ENCODE assay signal across 1 cellular context in the genomic region with DNA sequence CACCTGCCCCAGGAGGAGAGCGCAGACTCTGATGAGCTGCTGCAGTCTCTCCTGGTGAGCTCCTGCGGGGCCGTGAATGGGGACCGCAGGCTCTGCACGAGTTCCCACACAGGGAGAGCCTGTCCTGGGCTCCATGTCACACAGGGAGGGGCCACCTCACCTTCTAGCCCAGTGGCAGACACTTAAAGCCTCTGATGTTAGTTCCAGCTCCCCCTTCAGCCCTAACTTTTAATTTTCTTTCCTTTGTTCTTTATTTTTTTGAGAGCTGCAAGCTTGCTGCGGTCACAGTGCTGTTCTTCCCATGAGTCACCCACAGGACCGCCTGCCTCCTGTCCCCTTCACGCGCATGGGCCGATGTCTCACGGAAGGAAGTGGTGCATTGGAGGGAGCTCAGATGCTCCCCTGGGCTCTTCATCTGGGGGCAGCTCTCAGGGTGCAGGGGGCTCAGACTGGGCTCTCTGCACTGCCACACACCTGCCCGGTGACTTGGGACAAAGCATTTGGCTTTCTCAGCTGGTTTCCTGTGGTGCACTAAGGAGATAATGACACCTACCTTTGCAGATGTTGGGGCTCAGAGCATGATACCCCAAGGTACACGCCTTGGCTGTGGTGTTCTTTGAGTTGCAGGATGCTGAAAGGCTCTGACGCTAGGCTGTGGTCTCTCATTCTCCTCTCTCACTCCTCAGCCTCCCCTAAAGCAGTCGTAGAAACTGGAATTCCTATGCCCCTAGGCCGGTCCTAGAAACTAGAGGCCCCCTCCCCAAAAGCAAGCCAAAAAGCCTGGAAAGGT.
TF ChIP-seq lines count a peak whose summit lies in the region.

No MANE protein-coding gene starts in this region.

TF ChIP-seq in HCT116, 20 proteins besides CTCF, POLR2A, EP300 and RAD21 (continued from another document):
- TF ChIP-seq, protein P1, sequence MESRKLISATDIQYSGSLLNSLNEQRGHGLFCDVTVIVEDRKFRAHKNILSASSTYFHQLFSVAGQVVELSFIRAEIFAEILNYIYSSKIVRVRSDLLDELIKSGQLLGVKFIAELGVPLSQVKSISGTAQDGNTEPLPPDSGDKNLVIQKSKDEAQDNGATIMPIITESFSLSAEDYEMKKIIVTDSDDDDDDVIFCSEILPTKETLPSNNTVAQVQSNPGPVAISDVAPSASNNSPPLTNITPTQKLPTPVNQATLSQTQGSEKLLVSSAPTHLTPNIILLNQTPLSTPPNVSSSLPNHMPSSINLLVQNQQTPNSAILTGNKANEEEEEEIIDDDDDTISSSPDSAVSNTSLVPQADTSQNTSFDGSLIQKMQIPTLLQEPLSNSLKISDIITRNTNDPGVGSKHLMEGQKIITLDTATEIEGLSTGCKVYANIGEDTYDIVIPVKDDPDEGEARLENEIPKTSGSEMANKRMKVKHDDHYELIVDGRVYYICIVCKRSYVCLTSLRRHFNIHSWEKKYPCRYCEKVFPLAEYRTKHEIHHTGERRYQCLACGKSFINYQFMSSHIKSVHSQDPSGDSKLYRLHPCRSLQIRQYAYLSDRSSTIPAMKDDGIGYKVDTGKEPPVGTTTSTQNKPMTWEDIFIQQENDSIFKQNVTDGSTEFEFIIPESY (IDR thresholded peaks at IDR 0.05; ENCODE audit: extremely low read depth, insufficient replicate concordance, low read length): no peak
- TF ChIP-seq POLR2AphosphoS5 (IDR thresholded peaks at IDR 0.05; ENCODE audit: low read depth, low read length) (no peak), YY1 (IDR thresholded peaks at IDR 0.05; ENCODE audit: extremely low read depth, insufficient replicate concordance, low read depth, low read length) (no peak), ZNF274 (IDR thresholded peaks at IDR 0.05; ENCODE audit: low read depth, low read length) (no peak)
TF ChIP-seq in HCT116: peak in this region for 0.
